ENCODE assay signal across 15 cellular contexts in genomic region chr17:83092931-83093330, GRCh38.
"Had no signal": no experiment of that assay in that cellular context is flagged by ENCODE, and none has a peak within 500 bp of the region (broad histone marks: within the 10 kb centered on the region; RNA-seq: fewer than 3 reads in every experiment).

No MANE protein-coding gene starts in this region.

- DNase-seq: activated CD4-positive, alpha-beta T cell treated with anti-CD3 and anti-CD28 coated beads for 48 hours; activated CD8-positive, alpha-beta memory T cell treated with anti-CD3 and anti-CD28 coated beads, Interleukin-2, amount 50 U/mL, for 48 hours; activated CD8-positive, alpha-beta T cell treated with anti-CD3 and anti-CD28 coated beads, Interleukin-2, amount 10 ng/mL, durations not matched to agents 7 days and 5 days; adrenal gland; dorsolateral prefrontal cortex; foreskin keratinocyte; head of caudate nucleus; mammary epithelial cell; T-cell had no signal

- H2AFZ ChIP-seq: parathyroid adenoma had no signal

- H3K4me3 ChIP-seq: adrenal gland, dorsolateral prefrontal cortex, esophagus muscularis mucosa, SK-N-MC, skin epidermis, upper lobe of left lung had no signal

- H3K27me3 ChIP-seq: adrenal gland, upper lobe of left lung had no signal

- H3K27me3 Mint-ChIP-seq: T-cell had no signal

- ATAC-seq: activated CD8-positive, alpha-beta T cell treated with anti-CD3 and anti-CD28 coated beads, Interleukin-2, amount 10 ng/mL, durations not matched to agents 7 days and 5 days; foreskin keratinocyte; T-cell had no signal

- H3K27ac Mint-ChIP-seq: activated CD8-positive, alpha-beta T cell treated with anti-CD3 and anti-CD28 coated beads, Interleukin-2, amount 10 ng/mL, durations not matched to agents 7 days and 5 days; T-cell had no signal

- H3K27ac ChIP-seq: foreskin keratinocyte, parathyroid adenoma, SK-N-MC, VCaP had no signal

- H3K4me3 Mint-ChIP-seq: activated CD8-positive, alpha-beta T cell treated with anti-CD3 and anti-CD28 coated beads, Interleukin-2, amount 10 ng/mL, durations not matched to agents 7 days and 5 days; T-cell had no signal

- H3K9ac ChIP-seq: parathyroid adenoma had no signal

- H3K9me3 Mint-ChIP-seq: T-cell had no signal

- H3K9me3 ChIP-seq: adrenal gland, esophagus muscularis mucosa, upper lobe of left lung had no signal
